17 cellular contexts compared by ENCODE assay signal in genomic region chr4:174626310-174627022, GRCh38.
"Had no signal": no experiment of that assay in that cellular context is flagged by ENCODE, and none has a peak within 500 bp of the region (broad histone marks: within the 10 kb centered on the region; RNA-seq: fewer than 3 reads in every experiment).

No MANE protein-coding gene starts in this region.

- H3K27ac ChIP-seq: cardiac muscle cell, dorsolateral prefrontal cortex, epithelial cell of prostate, right atrium auricular region, suprapubic skin, transverse colon, WERI-Rb-1 had no signal

- H3K27me3 ChIP-seq: cardiac muscle cell, dorsolateral prefrontal cortex, right atrium auricular region, suprapubic skin, transverse colon had no signal

- H3K9me3 ChIP-seq: right atrium auricular region, suprapubic skin, transverse colon had no signal

- H3K4me3 ChIP-seq: cardiac muscle cell, dorsolateral prefrontal cortex, right atrium auricular region, suprapubic skin, transverse colon had no signal

- DNase-seq: activated CD4-positive, alpha-beta T cell treated with anti-CD3 and anti-CD28 coated beads for 36 hours; activated CD4-positive, alpha-beta T cell treated with anti-CD3 and anti-CD28 coated beads, Interleukin-2, amount 50 U/mL, for 48 hours; activated naive CD8-positive, alpha-beta T cell treated with anti-CD3 and anti-CD28 coated beads for 36 hours; amniotic stem cell; dorsolateral prefrontal cortex; endodermal cell; foreskin fibroblast; hypothalamus; islet precursor cell; stimulated activated CD4-positive, alpha-beta T cell treated with anti-CD3 and anti-CD28 coated beads, Interleukin-2, amount 100 ng/mL, for 24 hours; T-helper 2 cell; transverse colon; WERI-Rb-1 had no signal

- H3K36me3 ChIP-seq: cardiac muscle cell, right atrium auricular region, suprapubic skin, transverse colon, WERI-Rb-1 had no signal

- H3K4me1 ChIP-seq: right atrium auricular region, suprapubic skin had no signal

- ATAC-seq: activated CD4-positive, alpha-beta T cell treated with anti-CD3 and anti-CD28 coated beads for 36 hours had no signal
